In the genomic region with DNA sequence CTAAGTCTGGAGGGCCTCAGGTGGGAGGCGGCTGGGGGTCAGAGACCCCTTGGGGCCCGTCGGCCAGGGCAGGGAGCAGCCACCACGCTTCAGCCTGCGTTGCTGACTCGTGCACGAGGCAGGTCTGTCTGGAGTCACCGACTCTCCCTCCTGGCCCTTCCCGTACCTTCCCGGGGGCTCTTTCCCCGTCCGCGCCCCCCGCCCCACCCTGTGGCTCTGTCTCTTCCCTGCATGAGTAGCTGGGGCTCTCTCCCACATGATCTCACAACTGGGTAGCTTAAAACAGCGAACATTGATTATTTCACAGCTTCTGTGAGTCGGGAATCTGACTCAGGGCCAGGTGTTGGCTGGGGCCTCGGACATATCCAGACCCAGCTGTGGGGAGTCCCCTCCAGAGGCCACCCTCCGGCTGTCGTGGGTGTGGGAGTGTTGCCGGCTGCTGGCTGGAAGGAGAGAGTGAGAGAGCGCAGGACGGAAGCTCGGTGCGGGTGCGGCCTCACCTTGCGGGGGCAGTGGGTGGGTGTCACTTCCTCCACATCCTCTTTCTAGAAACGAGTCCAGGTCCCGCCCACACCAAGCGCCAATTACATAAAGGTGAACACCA, we compare ENCODE assay signal across 9 cellular contexts. TPM values are rescaled to one million over a fixed set of nuclear protein-coding genes. Genes with fewer than 3 reads are reported as not detected.
A peak's percentile ranks its signal among the peaks of the same experiment; 100 is the strongest.
DNase-seq lines count a peak whose midpoint lies in the region; ATAC-seq, FAIRE-seq and TF ChIP-seq lines count a peak whose summit lies in the region.
"Had no signal": no experiment of that assay in that cellular context is flagged by ENCODE, and none has a peak within 500 bp of the region (broad histone marks: within the 10 kb centered on the region; RNA-seq: fewer than 3 reads in every experiment).

No MANE protein-coding gene starts in this region.

- DNase-seq in activated CD8-positive, alpha-beta memory T cell treated with anti-CD3 and anti-CD28 coated beads for 48 hours (ENCODE audit: low read depth in 2 of 3, low spot score in 2 of 3) = peak in 2 of 3 experiments; percentile 22 to 40
- DNase-seq in esophagus muscularis mucosa (ENCODE audit: extremely low spot score) = no peak
- peak; percentile 51 to 70 for DNase-seq in stimulated activated CD4-positive, alpha-beta T cell treated with anti-CD3 and anti-CD28 coated beads, Interleukin-4, amount 100 ng/mL, for 4 hours
- DNase-seq in kidney = no peak
- no peak for DNase-seq in DMS 273 treated with DMSO at 0.1 percent for 48 hours (lab: John Stamatoyannopoulos, UW)
- DNase-seq in tibial artery = no peak

- no peak overlapping the region for H3K9ac ChIP-seq in kidney (ENCODE audit: low read length in 2 of 2)

- no peak for TF ChIP-seq CTCF in esophagus muscularis mucosa (IDR thresholded peaks at IDR 0.05)
- TF ChIP-seq CTCF in kidney (IDR thresholded peaks at IDR 0.05; ENCODE audit: borderline replicate concordance, extremely low read depth, insufficient read depth) = no peak
- no peak for TF ChIP-seq CTCF in tibial artery (IDR thresholded peaks at IDR 0.05)

- intact Hi-C loops in esophagus muscularis mucosa (cut with DNase I) = no loop called here
- intact Hi-C loops in kidney (cut with DNase I) = no loop called here
- intact Hi-C loops in tibial artery (cut with DNase I; ENCODE audit: low total_unique reads) = no loop called here

- ATAC-seq in GM21360 (IDR thresholded peaks at IDR 0.05; ENCODE audit: unreplicated experiment) = peak; percentile 47
- ATAC-seq in GM19397 (IDR thresholded peaks at IDR 0.05; ENCODE audit: unreplicated experiment) = no peak

- WGBS in esophagus muscularis mucosa = 50% methylated on average over 27 of the region's 29 CpGs

- H3K4me1 ChIP-seq in esophagus muscularis mucosa (peaks cover 36 to 91% (median 67%) of the 10 kb centered on the region in 4 donors), kidney (ENCODE audit: control insufficient read depth in 1 of 2, insufficient read depth in 1 of 2, low read depth in 1 of 2, low read length in 2 of 2) (peaks cover 0 to 4% of the 10 kb centered on the region in 2 donors), tibial artery (peaks cover 6 to 19% (median 15%) of the 10 kb centered on the region in 4 donors)

- no peak for TF ChIP-seq POLR2A in esophagus muscularis mucosa (IDR thresholded peaks at IDR 0.05; ENCODE audit: low read depth)

- peak overlapping the region in 1 of 4 donors; percentile 3 for H3K4me3 ChIP-seq in esophagus muscularis mucosa
- no peak overlapping the region for H3K4me3 ChIP-seq in kidney (ENCODE audit: low read length in 2 of 2)
- no peak overlapping the region for H3K4me3 ChIP-seq in tibial artery
- H3K4me3 ChIP-seq: thoracic aorta had no signal

- H3K36me3 ChIP-seq in esophagus muscularis mucosa (no peaks in the 10 kb centered on the region), kidney (ENCODE audit: control insufficient read depth in 1 of 2, insufficient read depth in 2 of 2, low read length in 2 of 2) (no peaks in the 10 kb centered on the region), tibial artery (no peaks in the 10 kb centered on the region)
- H3K36me3 ChIP-seq: thoracic aorta had no signal

- peak overlapping the region; percentile 18 to 59 (median 31) for H3K27ac ChIP-seq in esophagus muscularis mucosa (replicated peaks in 1 of 4)
- no peak overlapping the region for H3K27ac ChIP-seq in kidney (ENCODE audit: low read depth in 2 of 2, low read length in 2 of 2)
- no peak overlapping the region for H3K27ac ChIP-seq in tibial artery

- no peak for TF ChIP-seq EP300 in esophagus muscularis mucosa (IDR thresholded peaks at IDR 0.05)

- H3K9me3 ChIP-seq in esophagus muscularis mucosa (no peaks in the 10 kb centered on the region), kidney (ENCODE audit: control insufficient read depth in 1 of 2, low read length in 2 of 2) (no peaks in the 10 kb centered on the region), tibial artery (no peaks in the 10 kb centered on the region)
- H3K9me3 ChIP-seq: thoracic aorta had no signal

- FAIRE-seq in kidney (lab: Jason Lieb, UNC) = no peak

- H3K27me3 ChIP-seq in esophagus muscularis mucosa = no peaks in the 10 kb centered on the region
- H3K27me3 ChIP-seq in tibial artery = no peaks in the 10 kb centered on the region

RNA-seq across cellular contexts. Expression of gene BAHCC1, which starts 17.3 kb away (rescaled TPM):
- 10 to 100 TPM; 15.9 to 38.1 (median 21.1) TPM for total RNA-seq in esophagus muscularis mucosa
- 20.5 TPM for total RNA-seq in kidney
- 2.6 TPM for polyA plus RNA-seq in kidney (ENCODE audit: insufficient read depth, low read depth, low replicate concordance)

Comparison
In these comparisons a context has a peak if more than half of its experiments do, and no peak if none do; other contexts are left out.
1. DNase-seq: peak in activated CD8-positive, alpha-beta memory T cell treated with anti-CD3 and anti-CD28 coated beads for 48 hours (2 of 3) and stimulated activated CD4-positive, alpha-beta T cell treated with anti-CD3 and anti-CD28 coated beads, Interleukin-4, amount 100 ng/mL, for 4 hours (2 of 2); none in esophagus muscularis mucosa (single experiment), kidney (single experiment), DMS 273 treated with DMSO at 0.1 percent for 48 hours (single experiment) and tibial artery (0 of 2).
2. H3K27ac ChIP-seq: peak in esophagus muscularis mucosa (4 of 4); none in kidney (0 of 2) and tibial artery (0 of 2).